In genomic region chr3:114376516-114376915, GRCh38 we compare ENCODE assay signal across 11 cellular contexts.
"Had no signal": no experiment of that assay in that cellular context is flagged by ENCODE, and none has a peak within 500 bp of the region (broad histone marks: within the 10 kb centered on the region; RNA-seq: fewer than 3 reads in every experiment).

No MANE protein-coding gene starts in this region.

- H3K27ac ChIP-seq: adrenal gland, epithelial cell of prostate, parathyroid adenoma, upper lobe of left lung had no signal

- H3K4me3 ChIP-seq: adrenal gland, upper lobe of left lung had no signal

- DNase-seq: activated CD4-positive, alpha-beta T cell treated with anti-CD3 and anti-CD28 coated beads for 48 hours; activated naive CD4-positive, alpha-beta T cell treated with anti-CD3 and anti-CD28 coated beads, Interleukin-2, amount 10 ng/mL, durations not matched to agents 7 days and 5 days; adrenal gland; effector memory CD8-positive, alpha-beta T cell; retina; small intestine; stimulated activated naive B cell treated with anti-CD40 and anti-IgM and Interleukin-4, amounts not matched to agents 10 μg/mL and 1 μg/mL and 100 μg/mL, for 72 hours; upper lobe of left lung had no signal

- H3K27me3 ChIP-seq: adrenal gland, upper lobe of left lung had no signal

- ATAC-seq: effector memory CD8-positive, alpha-beta T cell; stimulated activated naive B cell treated with anti-CD40 and anti-IgM and Interleukin-4, amounts not matched to agents 10 μg/mL and 1 μg/mL and 100 μg/mL, for 72 hours; WTC11 had no signal

- H3K9me3 ChIP-seq: adrenal gland, upper lobe of left lung had no signal
